Comparison of ENCODE assay signal across 13 cellular contexts in the genomic region with DNA sequence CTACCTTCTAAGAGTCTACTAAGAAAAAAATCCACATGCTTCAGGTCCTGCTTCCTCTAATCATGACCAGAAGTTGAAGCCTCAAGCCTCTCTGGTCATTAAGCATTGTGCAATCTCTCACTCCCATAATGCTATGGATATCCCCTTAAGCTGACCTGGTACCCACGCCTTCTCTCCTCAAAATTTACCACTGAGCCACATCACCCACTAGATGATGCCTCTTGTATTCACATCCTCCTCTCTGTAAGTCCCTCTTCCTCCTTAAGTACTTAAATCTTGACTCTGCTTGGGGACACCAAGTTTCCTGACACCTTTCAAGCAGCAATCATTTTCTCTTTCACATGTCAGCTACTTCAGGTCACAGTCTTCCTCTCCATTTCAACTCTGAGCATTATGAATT. TPM values are rescaled to one million over a fixed set of nuclear protein-coding genes. Genes with fewer than 3 reads are reported as not detected.
DNase-seq lines count a peak whose midpoint lies in the region; ATAC-seq, FAIRE-seq and TF ChIP-seq lines count a peak whose summit lies in the region.
"Had no signal": no experiment of that assay in that cellular context is flagged by ENCODE, and none has a peak within 500 bp of the region (broad histone marks: within the 10 kb centered on the region; RNA-seq: fewer than 3 reads in every experiment).

No MANE protein-coding gene starts in this region.

- peak; percentile 12 to 14 for DNase-seq in AML-193 (lab: John Stamatoyannopoulos, UW)
- no peak for DNase-seq in GM19239 (ENCODE audit: insufficient read length, low spot score)
- DNase-seq in amygdala (lab: John Stamatoyannopoulos, UW) = no peak
- no peak for DNase-seq in KBM-7
- DNase-seq in vagina (ENCODE audit: extremely low spot score in 2 of 2) = no peak
- DNase-seq: left cardiac atrium, NCI-H187 treated with DMSO at 0.1 percent for 48 hours, nucleus accumbens, SIG-M5 had no signal

- no peak overlapping the region for H3K27ac ChIP-seq in vagina

- in situ Hi-C loops in KBM-7 (cut with MboI; ENCODE audit: low pct_unique_long_range_greater_than_20kb, low sequenced_read_pairs) = no loop called here

- TF ChIP-seq CTCF in vagina (IDR thresholded peaks at IDR 0.05) = no peak

- no peak for TF ChIP-seq POLR2A in vagina (IDR thresholded peaks at IDR 0.05)

- H3K4me3 ChIP-seq in vagina = no peak overlapping the region

- peak; percentile 69 for FAIRE-seq in GM19239 (lab: Jason Lieb, UNC)
- FAIRE-seq: G401.6 had no signal

- intact Hi-C loops in vagina (cut with DNase I) = no loop called here

- no peaks in the 10 kb centered on the region for H3K36me3 ChIP-seq in vagina

- no peaks in the 10 kb centered on the region for H3K4me1 ChIP-seq in vagina

- peak; percentile 59 for ATAC-seq in HG02763 (IDR thresholded peaks at IDR 0.05; ENCODE audit: unreplicated experiment)
- ATAC-seq in HG03565 (IDR thresholded peaks at IDR 0.05; ENCODE audit: unreplicated experiment) = peak; percentile 79
- ATAC-seq in esophagus mucosa = no peak
- ATAC-seq: left cardiac atrium had no signal

- no peaks in the 10 kb centered on the region for H3K27me3 ChIP-seq in vagina

- H3K9me3 ChIP-seq in vagina = no peaks in the 10 kb centered on the region

RNA-seq across cellular contexts. Expression of a gene that starts 9.8 kb away (rescaled TPM):
- 4.3 TPM for total RNA-seq in esophagus mucosa
- total RNA-seq in vagina = 0.49 TPM

RNA-seq across cellular contexts. Expression of a gene that starts 11.1 kb away (rescaled TPM):
- total RNA-seq in esophagus mucosa (6.8 TPM), vagina (18.9 TPM)

Comparison
In these comparisons a context has a peak if more than half of its experiments do, and no peak if none do; other contexts are left out.
1. DNase-seq: peak in AML-193 (2 of 2); none in GM19239 (single experiment), amygdala (0 of 56), KBM-7 (single experiment) and vagina (0 of 2).